ENCODE assay signal across 19 cellular contexts in the genomic region with DNA sequence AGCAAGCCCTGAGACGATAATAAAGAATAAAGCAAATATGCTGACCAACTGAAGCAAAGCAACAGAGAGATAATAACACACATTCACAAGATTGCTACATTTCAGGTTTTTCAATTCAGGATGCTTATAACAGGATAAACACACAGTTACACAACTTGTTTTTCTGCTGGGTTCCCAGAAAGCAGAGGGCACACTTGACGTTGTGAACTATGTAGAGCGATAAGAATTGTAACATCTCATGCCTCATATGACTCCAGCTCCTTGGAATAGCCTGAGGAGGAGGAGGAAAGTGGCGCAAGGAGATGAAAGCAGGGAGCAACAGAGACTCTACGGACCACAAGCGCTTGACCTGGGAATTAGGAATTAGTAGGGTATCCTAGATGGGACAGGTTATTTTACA.
DNase-seq lines count a peak whose midpoint lies in the region; ATAC-seq and TF ChIP-seq lines count a peak whose summit lies in the region.
"Had no signal": no experiment of that assay in that cellular context is flagged by ENCODE, and none has a peak within 500 bp of the region (broad histone marks: within the 10 kb centered on the region; RNA-seq: fewer than 3 reads in every experiment).

No MANE protein-coding gene starts in this region.

- no peak for TF ChIP-seq CTCF in VCaP (conservative IDR thresholded peaks at IDR 0.05)
- TF ChIP-seq CTCF in mesothelial cell of epicardium (IDR thresholded peaks at IDR 0.05; ENCODE audit: unreplicated experiment) = no peak
- TF ChIP-seq CTCF in spleen (IDR thresholded peaks at IDR 0.05 in 8 of 11, conservative IDR thresholded peaks at IDR 0.05 in 3 of 11) = no peak

- no peak overlapping the region for H3K4me2 ChIP-seq in Karpas-422 (ENCODE audit: low read depth, low read length, poor library complexity, severe bottlenecking)
- H3K4me2 ChIP-seq: BLaER1, GM23338 had no signal

- H3K4me3 ChIP-seq in Karpas-422 (ENCODE audit: low read length) (no peak overlapping the region), spleen (no peak overlapping the region)
- H3K4me3 ChIP-seq: BLaER1, GM12878, GM23338 had no signal

- no peak overlapping the region for H2AFZ ChIP-seq in Karpas-422 (ENCODE audit: low read length)
- H2AFZ ChIP-seq: GM23338 had no signal

- no peak overlapping the region for H3K4me3 Mint-ChIP-seq in mesothelial cell of epicardium
- no peak overlapping the region for H3K4me3 Mint-ChIP-seq in activated T-cell treated with anti-CD3 and anti-CD28 coated beads, Interleukin-2, amount 50 U/mL, for 24 hours
- H3K4me3 Mint-ChIP-seq: CD14-positive monocyte; CD4-positive, alpha-beta memory T cell; GM23338; H9 had no signal

- H3K9ac ChIP-seq in Karpas-422 (ENCODE audit: low read length) = no peak overlapping the region
- H3K9ac ChIP-seq: BLaER1 had no signal

- 89 to 99% (median 93%) methylated on average over 6 of the region's 6 CpGs for WGBS in spleen, 5 donors

- no peak for TF ChIP-seq POLR2A in spleen (IDR thresholded peaks at IDR 0.05)

- no peaks in the 10 kb centered on the region for H3K9me2 ChIP-seq in Karpas-422 (replicated peaks; ENCODE audit: insufficient read depth, low read length)

- no peaks in the 10 kb centered on the region; the same call in 1 of the 2 replicates for H4K20me1 ChIP-seq in Karpas-422 (ENCODE audit: insufficient read depth, low read depth, low read length)
- H4K20me1 ChIP-seq: BLaER1 had no signal

- H3K79me2 ChIP-seq in Karpas-422 (ENCODE audit: low read length) = no peaks in the 10 kb centered on the region

- no peaks in the 10 kb centered on the region for H3K9me3 ChIP-seq in Karpas-422 (ENCODE audit: low read length)
- H3K9me3 ChIP-seq in spleen = no peaks in the 10 kb centered on the region
- H3K9me3 ChIP-seq: BLaER1 had no signal

- H3K9me3 Mint-ChIP-seq in mesothelial cell of epicardium = no peaks in the 10 kb centered on the region
- no peaks in the 10 kb centered on the region for H3K9me3 Mint-ChIP-seq in activated T-cell treated with anti-CD3 and anti-CD28 coated beads, Interleukin-2, amount 50 U/mL, for 24 hours
- H3K9me3 Mint-ChIP-seq: CD14-positive monocyte; CD4-positive, alpha-beta memory T cell; GM23338; H9 had no signal

- no peaks in the 10 kb centered on the region for H3K27me3 Mint-ChIP-seq in mesothelial cell of epicardium (ENCODE audit: low read depth)
- peaks cover 11% of the 10 kb centered on the region for H3K27me3 Mint-ChIP-seq in activated T-cell treated with anti-CD3 and anti-CD28 coated beads, Interleukin-2, amount 50 U/mL, for 24 hours

- H3K27ac ChIP-seq in Karpas-422 (ENCODE audit: low read length) (no peak overlapping the region), VCaP (peak overlapping the region; percentile 70), spleen (no peak overlapping the region)
- H3K27ac ChIP-seq: BLaER1 had no signal

- DNase-seq in Karpas-422 = peak; percentile 16
- DNase-seq in mesothelial cell of epicardium (ENCODE audit: low spot score in 2 of 2, unreplicated experiment in 2 of 2) = no peak
- DNase-seq in pons (ENCODE audit: low spot score) = peak; percentile 8
- no peak for DNase-seq in DMS 273 treated with DMSO at 0.1 percent for 48 hours (lab: John Stamatoyannopoulos, UW)
- no peak for DNase-seq in activated T-cell treated with anti-CD3 and anti-CD28 coated beads, Interleukin-2, amount 50 U/mL, for 24 hours
- DNase-seq in sciatic nerve (ENCODE audit: low spot score) = no peak
- DNase-seq in spleen = no peak
- DNase-seq: 8988T; Calu3; CD4-positive, alpha-beta memory T cell; DMS53; DND-41; EL; H9 had no signal

- H3K36me3 ChIP-seq in Karpas-422 (ENCODE audit: insufficient read depth, low read length) = no peaks in the 10 kb centered on the region
- no peaks in the 10 kb centered on the region for H3K36me3 ChIP-seq in spleen
- H3K36me3 ChIP-seq: BLaER1 had no signal

- peak overlapping the region; percentile 98 for H3K27ac Mint-ChIP-seq in mesothelial cell of epicardium
- no peak overlapping the region for H3K27ac Mint-ChIP-seq in activated T-cell treated with anti-CD3 and anti-CD28 coated beads, Interleukin-2, amount 50 U/mL, for 24 hours
- H3K27ac Mint-ChIP-seq: CD14-positive monocyte; CD4-positive, alpha-beta memory T cell; GM23338; H9 had no signal

- 0 out of 2 replicates have a peak, but pooled peaks cover 3% of the 10 kb centered on the region for H3K4me1 ChIP-seq in Karpas-422 (ENCODE audit: low read length)
- H3K4me1 ChIP-seq in spleen = peaks cover 5 to 19% (median 10%) of the 10 kb centered on the region in 6 donors

- H3K27me3 ChIP-seq in Karpas-422 (ENCODE audit: low read length) = no peaks in the 10 kb centered on the region
- H3K27me3 ChIP-seq in spleen (replicated peaks in 1 of 7) = no peaks in the 10 kb centered on the region
- H3K27me3 ChIP-seq: BLaER1 had no signal

- ATAC-seq in sciatic nerve = no peak
- ATAC-seq: GM12878, GM23338 had no signal

- H3K4me1 Mint-ChIP-seq in mesothelial cell of epicardium = peaks cover 86% of the 10 kb centered on the region
- H3K4me1 Mint-ChIP-seq in activated T-cell treated with anti-CD3 and anti-CD28 coated beads, Interleukin-2, amount 50 U/mL, for 24 hours (ENCODE audit: low read depth) = peaks cover 20% of the 10 kb centered on the region

- no peaks in the 10 kb centered on the region for H3K36me3 Mint-ChIP-seq in mesothelial cell of epicardium
- H3K36me3 Mint-ChIP-seq in activated T-cell treated with anti-CD3 and anti-CD28 coated beads, Interleukin-2, amount 50 U/mL, for 24 hours (ENCODE audit: low read depth) = no peaks in the 10 kb centered on the region
- H3K36me3 Mint-ChIP-seq: CD4-positive, alpha-beta memory T cell had no signal

- intact Hi-C loops in sciatic nerve (cut with DNase I) = loop anchor here (10.0 kb wide), 1 partner anchor 298 kb away; no protein-coding TSS in a partner anchor
- intact Hi-C loops in spleen (cut with DNase I; ENCODE audit: low total_unique reads) = loop anchor here (5.0 kb wide), 1 partner anchor 285 kb away; no protein-coding TSS in a partner anchor

Comparison
In these comparisons a context has a peak if more than half of its experiments do, and no peak if none do; other contexts are left out.
1. DNase-seq: peak in Karpas-422 (single experiment) and pons (single experiment); none in mesothelial cell of epicardium (0 of 2), DMS 273 treated with DMSO at 0.1 percent for 48 hours (single experiment), activated T-cell treated with anti-CD3 and anti-CD28 coated beads, Interleukin-2, amount 50 U/mL, for 24 hours (single experiment), sciatic nerve (single experiment) and spleen (single experiment).